In the genomic region with DNA sequence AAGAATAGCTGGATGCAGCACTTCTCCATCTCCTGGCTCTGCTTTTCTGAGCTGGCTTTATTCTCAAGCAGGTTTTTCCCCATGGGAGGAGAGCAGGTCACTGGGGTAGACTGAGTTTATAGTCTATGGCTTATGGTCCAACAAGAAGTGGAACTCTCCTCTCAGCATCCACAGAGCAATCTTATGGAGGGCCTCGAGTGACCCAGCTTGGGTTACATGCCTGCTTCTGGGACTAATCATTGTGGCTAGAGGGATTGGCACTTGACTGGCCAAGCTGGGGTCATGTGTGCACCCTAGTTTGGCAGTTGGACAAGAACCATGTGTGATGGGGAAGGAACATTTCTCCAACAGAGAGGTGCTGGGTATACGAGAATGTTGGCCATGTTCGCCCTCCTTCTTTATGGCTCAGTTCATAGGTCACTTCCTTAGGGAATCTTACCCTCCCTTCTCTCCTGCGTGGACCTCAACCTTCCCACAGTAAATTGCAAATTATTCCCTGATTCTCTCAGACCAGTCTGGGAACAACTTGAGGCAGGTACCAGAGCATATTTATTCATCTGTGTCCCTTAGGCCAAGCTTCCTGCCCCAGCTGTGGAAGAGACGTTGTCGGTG, we compare ENCODE assay signal across 12 cellular contexts. TPM values are rescaled to one million over a fixed set of nuclear protein-coding genes. Genes with fewer than 3 reads are reported as not detected.
DNase-seq lines count a peak whose midpoint lies in the region; ATAC-seq and TF ChIP-seq lines count a peak whose summit lies in the region.
"Had no signal": no experiment of that assay in that cellular context is flagged by ENCODE, and none has a peak within 500 bp of the region (broad histone marks: within the 10 kb centered on the region; RNA-seq: fewer than 3 reads in every experiment).

No MANE protein-coding gene starts in this region.

- POLR2A ChIA-PET in activated CD4-positive, alpha-beta memory T cell treated with anti-CD3 and anti-CD28 coated beads, Interleukin-2, amount 10 ng/mL, durations not matched to agents 7 days and 5 days (lab: Charles Lee), result interaction anchor here (0.6 to 7.5 kb wide), 4 partner anchors 8 to 25 kb away, joined by 3 to 56 read pairs (median 6); a partner anchor contains a TSS

- peak; percentile 72 for DNase-seq in activated CD8-positive, alpha-beta memory T cell treated with anti-CD3 and anti-CD28 coated beads for 24 hours
- no peak for DNase-seq in activated CD8-positive, alpha-beta memory T cell treated with anti-CD3 and anti-CD28 coated beads, Interleukin-2, amount 50 U/mL, for 48 hours
- DNase-seq in activated CD4-positive, alpha-beta memory T cell treated with anti-CD3 and anti-CD28 coated beads, Interleukin-2, amount 10 ng/mL, durations not matched to agents 7 days and 5 days, result no peak
- DNase-seq in fibroblast of mammary gland (ENCODE audit: low read depth) (peak; percentile 55), germinal center (ENCODE audit: low spot score) (no peak)
- DNase-seq in stimulated activated naive B cell treated with anti-CD40 and anti-IgM and Interleukin-4, amounts not matched to agents 10 μg/mL and 1 μg/mL and 100 μg/mL, for 72 hours, result no peak
- no peak for DNase-seq in effector CD4-positive, alpha-beta T cell
- DNase-seq: activated effector memory CD4-positive, alpha-beta T cell treated with Interleukin-2 at 50 U/mL for 16 hours; midbrain; NCI-H146 had no signal

- CTCF ChIA-PET in activated CD4-positive, alpha-beta memory T cell treated with anti-CD3 and anti-CD28 coated beads, Interleukin-2, amount 10 ng/mL, durations not matched to agents 7 days and 5 days (lab: Charles Lee), result no interaction called here

- peaks cover 38% of the 10 kb centered on the region for H3K36me3 Mint-ChIP-seq in activated CD4-positive, alpha-beta memory T cell treated with anti-CD3 and anti-CD28 coated beads, Interleukin-2, amount 10 ng/mL, durations not matched to agents 7 days and 5 days (ENCODE audit: low read depth)
- peaks cover 25% of the 10 kb centered on the region in 2 donors for H3K36me3 Mint-ChIP-seq in stimulated activated naive B cell treated with anti-CD40 and anti-IgM and Interleukin-4, amounts not matched to agents 10 μg/mL and 1 μg/mL and 100 μg/mL, for 72 hours

- TF ChIP-seq CTCF in fibroblast of mammary gland (conservative IDR thresholded peaks at IDR 0.05; ENCODE audit: control insufficient read depth, insufficient read depth, low read depth, low read length), result no peak

- no peak overlapping the region for H3K4me3 Mint-ChIP-seq in activated CD4-positive, alpha-beta memory T cell treated with anti-CD3 and anti-CD28 coated beads, Interleukin-2, amount 10 ng/mL, durations not matched to agents 7 days and 5 days
- H3K4me3 Mint-ChIP-seq in stimulated activated naive B cell treated with anti-CD40 and anti-IgM and Interleukin-4, amounts not matched to agents 10 μg/mL and 1 μg/mL and 100 μg/mL, for 72 hours, result peak overlapping the region; percentile 60 to 63

- H3K27ac Mint-ChIP-seq in activated CD4-positive, alpha-beta memory T cell treated with anti-CD3 and anti-CD28 coated beads, Interleukin-2, amount 10 ng/mL, durations not matched to agents 7 days and 5 days, result peak overlapping the region; percentile 92
- peak overlapping the region; percentile 98 for H3K27ac Mint-ChIP-seq in stimulated activated naive B cell treated with anti-CD40 and anti-IgM and Interleukin-4, amounts not matched to agents 10 μg/mL and 1 μg/mL and 100 μg/mL, for 72 hours

- peaks cover 54% of the 10 kb centered on the region for H3K4me1 Mint-ChIP-seq in activated CD4-positive, alpha-beta memory T cell treated with anti-CD3 and anti-CD28 coated beads, Interleukin-2, amount 10 ng/mL, durations not matched to agents 7 days and 5 days
- H3K4me1 Mint-ChIP-seq in stimulated activated naive B cell treated with anti-CD40 and anti-IgM and Interleukin-4, amounts not matched to agents 10 μg/mL and 1 μg/mL and 100 μg/mL, for 72 hours, result peaks cover 63 to 74% of the 10 kb centered on the region in 2 donors

- H3K27me3 Mint-ChIP-seq in activated CD4-positive, alpha-beta memory T cell treated with anti-CD3 and anti-CD28 coated beads, Interleukin-2, amount 10 ng/mL, durations not matched to agents 7 days and 5 days, result no peaks in the 10 kb centered on the region
- no peaks in the 10 kb centered on the region for H3K27me3 Mint-ChIP-seq in stimulated activated naive B cell treated with anti-CD40 and anti-IgM and Interleukin-4, amounts not matched to agents 10 μg/mL and 1 μg/mL and 100 μg/mL, for 72 hours

- ATAC-seq in stimulated activated naive B cell treated with anti-CD40 and anti-IgM and Interleukin-4, amounts not matched to agents 10 μg/mL and 1 μg/mL and 100 μg/mL, for 72 hours (replicated peaks), result no peak
- ATAC-seq in GM21717 (IDR thresholded peaks at IDR 0.05; ENCODE audit: unreplicated experiment), result no peak

- no peaks in the 10 kb centered on the region for H3K9me3 Mint-ChIP-seq in activated CD4-positive, alpha-beta memory T cell treated with anti-CD3 and anti-CD28 coated beads, Interleukin-2, amount 10 ng/mL, durations not matched to agents 7 days and 5 days
- H3K9me3 Mint-ChIP-seq in stimulated activated naive B cell treated with anti-CD40 and anti-IgM and Interleukin-4, amounts not matched to agents 10 μg/mL and 1 μg/mL and 100 μg/mL, for 72 hours, result no peaks in the 10 kb centered on the region

- no peak overlapping the region for H3K4me3 ChIP-seq in fibroblast of mammary gland (ENCODE audit: control insufficient read depth, low read depth, low read length)
- H3K4me3 ChIP-seq: hepatocyte had no signal

RNA-seq across cellular contexts. Expression of a gene that starts 8.9 kb away (rescaled TPM):
- total RNA-seq in activated CD4-positive, alpha-beta memory T cell treated with anti-CD3 and anti-CD28 coated beads, Interleukin-2, amount 10 ng/mL, durations not matched to agents 7 days and 5 days, result 10 to 100 TPM; 18.5 to 20.2 TPM

RNA-seq across cellular contexts. Expression of a gene that starts 13.6 kb away (rescaled TPM):
- total RNA-seq in activated CD4-positive, alpha-beta memory T cell treated with anti-CD3 and anti-CD28 coated beads, Interleukin-2, amount 10 ng/mL, durations not matched to agents 7 days and 5 days, result 10 to 100 TPM; 88.1 to 88.3 TPM

RNA-seq across cellular contexts. Expression of a gene that starts 14.3 kb away (rescaled TPM):
- 100 to 1,000 TPM; 255 to 266 TPM for total RNA-seq in activated CD4-positive, alpha-beta memory T cell treated with anti-CD3 and anti-CD28 coated beads, Interleukin-2, amount 10 ng/mL, durations not matched to agents 7 days and 5 days

RNA-seq across cellular contexts. Expression of a gene that starts 28.9 kb away (rescaled TPM):
- 10 to 100 TPM; 29.5 to 34.3 TPM for total RNA-seq in activated CD4-positive, alpha-beta memory T cell treated with anti-CD3 and anti-CD28 coated beads, Interleukin-2, amount 10 ng/mL, durations not matched to agents 7 days and 5 days

RNA-seq across cellular contexts. Expression of a gene that starts 31.4 kb away (rescaled TPM):
- total RNA-seq in activated CD4-positive, alpha-beta memory T cell treated with anti-CD3 and anti-CD28 coated beads, Interleukin-2, amount 10 ng/mL, durations not matched to agents 7 days and 5 days, result 10 to 100 TPM; 50.8 to 59.0 TPM

Comparison
In these comparisons a context has a peak if more than half of its experiments do, and no peak if none do; other contexts are left out.
1. DNase-seq: peak in activated CD8-positive, alpha-beta memory T cell treated with anti-CD3 and anti-CD28 coated beads for 24 hours (single experiment) and fibroblast of mammary gland (single experiment); none in activated CD8-positive, alpha-beta memory T cell treated with anti-CD3 and anti-CD28 coated beads, Interleukin-2, amount 50 U/mL, for 48 hours (single experiment), activated CD4-positive, alpha-beta memory T cell treated with anti-CD3 and anti-CD28 coated beads, Interleukin-2, amount 10 ng/mL, durations not matched to agents 7 days and 5 days (single experiment), stimulated activated naive B cell treated with anti-CD40 and anti-IgM and Interleukin-4, amounts not matched to agents 10 μg/mL and 1 μg/mL and 100 μg/mL, for 72 hours (single experiment), effector CD4-positive, alpha-beta T cell (single experiment) and germinal center (single experiment).